Comparison of ENCODE assay signal across 1 cellular context in genomic region chr7:149546331-149546730, GRCh38.
TF ChIP-seq lines count a peak whose summit lies in the region.

No MANE protein-coding gene starts in this region.

TF ChIP-seq in HepG2, 621 proteins besides CTCF, POLR2A, EP300 and RAD21:
- no peak for TF ChIP-seq MEF2D (CRISPR knock-in tag; IDR thresholded peaks at IDR 0.05)
- TF ChIP-seq CEBPB (IDR thresholded peaks at IDR 0.05; ENCODE audit: borderline replicate concordance, low read depth, low read length): peak; percentile 31; the same call in 1 of the 2 replicates
- TF ChIP-seq ZNF24 (IDR thresholded peaks at IDR 0.05): 0 out of 2 replicates have a peak, but pooled peaks have one; percentile 28
- TF ChIP-seq ZNF740 (CRISPR knock-in tag; IDR thresholded peaks at IDR 0.05): no peak
